Comparison of ENCODE assay signal across 8 cellular contexts in genomic region chr1:92310185-92310597, GRCh38. TPM values are rescaled to one million over a fixed set of nuclear protein-coding genes. Genes with fewer than 3 reads are reported as not detected.
A peak's percentile ranks its signal among the peaks of the same experiment; 100 is the strongest.
DNase-seq lines count a peak whose midpoint lies in the region; ATAC-seq and TF ChIP-seq lines count a peak whose summit lies in the region.

No MANE protein-coding gene starts in this region.

- H4K20me1 ChIP-seq in H9 (ENCODE audit: control insufficient read depth, insufficient read depth, insufficient read length): no peaks in the 10 kb centered on the region
- H4K20me1 ChIP-seq in OCI-LY7 (ENCODE audit: insufficient read depth, low read length): no peaks in the 10 kb centered on the region

- peaks cover 3% of the 10 kb centered on the region for H3K9me3 Mint-ChIP-seq in CD8-positive, alpha-beta T cell
- H3K9me3 Mint-ChIP-seq in H9 (no peaks in the 10 kb centered on the region), endodermal cell (no peaks in the 10 kb centered on the region)

- no TSS peak for BruUV-seq in OCI-LY7 (replicated peaks; lab: Mats Ljungman, UMichigan)

- H2BK12ac ChIP-seq in H9 (ENCODE audit: insufficient read length, low read depth, low read length): no peak overlapping the region

- H2BK120ac ChIP-seq in H9 (ENCODE audit: low read depth, low read length, poor library complexity, severe bottlenecking): no peak overlapping the region

- H3K18ac ChIP-seq in H9 (ENCODE audit: insufficient read length, low read depth, low read length): no peak overlapping the region

- H3K4me2 ChIP-seq in H9 (ENCODE audit: insufficient read depth, insufficient read length, low read length): no peak overlapping the region
- no peak overlapping the region for H3K4me2 ChIP-seq in OCI-LY7 (ENCODE audit: low read length)

- no peak overlapping the region for H4K91ac ChIP-seq in H9 (ENCODE audit: insufficient read length, low read depth, low read length)

- H3K4me1 ChIP-seq in CD8-positive, alpha-beta T cell (ENCODE audit: insufficient read depth, low read length): peaks cover 18% of the 10 kb centered on the region
- H3K4me1 ChIP-seq in H9 (ENCODE audit: insufficient read depth, low read length) (no peaks in the 10 kb centered on the region), OCI-LY7 (ENCODE audit: insufficient read depth, low read length, poor library complexity, severe bottlenecking) (no peaks in the 10 kb centered on the region), endodermal cell (ENCODE audit: control insufficient read depth, insufficient read depth, low read length) (no peaks in the 10 kb centered on the region), neutrophil (ENCODE audit: control insufficient read depth in 1 of 2, insufficient read depth in 1 of 2, low read depth in 1 of 2, low read length in 1 of 2) (peaks cover 15 to 17% of the 10 kb centered on the region in 2 experiments)

- H3K79me2 ChIP-seq in H9 (ENCODE audit: insufficient read depth, low read length): no peaks in the 10 kb centered on the region
- H3K79me2 ChIP-seq in OCI-LY7 (ENCODE audit: insufficient read depth, low read depth, low read length): no peaks in the 10 kb centered on the region

- H2AFZ ChIP-seq in H9 (ENCODE audit: low read length) (no peak overlapping the region), OCI-LY7 (ENCODE audit: low read length) (no peak overlapping the region)

- intact Hi-C loops in CD8-positive, alpha-beta T cell (cut with DNase I, micrococcal nuclease): loop anchor here (1.0 to 5.0 kb wide), 7 partner anchors 37 to 313 kb away; no protein-coding TSS in a partner anchor
- intact Hi-C loops in OCI-LY7 (cut with micrococcal nuclease; ENCODE audit: unreplicated experiment): loop anchor here (2.0 kb wide), 1 partner anchor 313 kb away; no protein-coding TSS in a partner anchor

- no peak overlapping the region for H4K5ac ChIP-seq in H9 (ENCODE audit: insufficient read length, low read depth, low read length)

- H3K9me3 ChIP-seq in CD8-positive, alpha-beta T cell (ENCODE audit: low read length): no peaks in the 10 kb centered on the region
- H3K9me3 ChIP-seq in H9 (ENCODE audit: control insufficient read depth, low read depth, low read length) (no peaks in the 10 kb centered on the region), OCI-LY7 (ENCODE audit: low read length) (no peaks in the 10 kb centered on the region), endodermal cell (ENCODE audit: control insufficient read depth, low read length) (no peaks in the 10 kb centered on the region), neutrophil (no peaks in the 10 kb centered on the region), MG63 (no peaks in the 10 kb centered on the region)

- no peak overlapping the region for H3K23ac ChIP-seq in H9 (ENCODE audit: insufficient read length, low read depth, low read length)

- H3K27ac Mint-ChIP-seq in CD8-positive, alpha-beta T cell: no peak overlapping the region
- H3K27ac Mint-ChIP-seq in H9 (no peak overlapping the region), endodermal cell (no peak overlapping the region)

- H3K27ac ChIP-seq in CD8-positive, alpha-beta T cell (ENCODE audit: low read depth, low read length): no peak overlapping the region
- no peak overlapping the region for H3K27ac ChIP-seq in H9 (ENCODE audit: insufficient read length, low read depth, low read length)
- H3K27ac ChIP-seq in OCI-LY7 (ENCODE audit: low read depth, low read length, poor library complexity, severe bottlenecking): no peak overlapping the region
- H3K27ac ChIP-seq in endodermal cell (ENCODE audit: low read depth, low read length): no peak overlapping the region
- no peak overlapping the region for H3K27ac ChIP-seq in neutrophil

- no peak overlapping the region for H4K8ac ChIP-seq in H9 (replicated peaks; ENCODE audit: insufficient read length, low read depth, low read length)

- H3K23me2 ChIP-seq in H9 (ENCODE audit: insufficient read length, low read depth, low read length, poor library complexity, severe bottlenecking): no peaks in the 10 kb centered on the region

- peak; percentile 75 for TF ChIP-seq CTCF in CD8-positive, alpha-beta T cell (IDR thresholded peaks at IDR 0.05)
- TF ChIP-seq CTCF in H9 (conservative IDR thresholded peaks at IDR 0.05): peak; percentile 69
- peak; percentile 86 for TF ChIP-seq CTCF in OCI-LY7 (conservative IDR thresholded peaks at IDR 0.05; ENCODE audit: low read length)
- peak; percentile 79 for TF ChIP-seq CTCF in endodermal cell (conservative IDR thresholded peaks at IDR 0.05)
- TF ChIP-seq CTCF in neutrophil (IDR thresholded peaks at IDR 0.05): peak; percentile 37

- H3K4ac ChIP-seq in H9 (ENCODE audit: low read depth, low read length): no peak overlapping the region

- H3K36me3 Mint-ChIP-seq in CD8-positive, alpha-beta T cell: peaks cover 46% of the 10 kb centered on the region
- peaks cover 5 to 39% (median 34%) of the 10 kb centered on the region in 3 experiments; a peak in 5 of 7 replicates for H3K36me3 Mint-ChIP-seq in H9 (ENCODE audit: insufficient read depth in 1 of 3, low read depth in 3 of 3)
- peaks cover 58% of the 10 kb centered on the region for H3K36me3 Mint-ChIP-seq in endodermal cell (ENCODE audit: low read depth)

- peak; percentile 61 for ATAC-seq in CD8-positive, alpha-beta T cell
- no peak for ATAC-seq in GM21529 (IDR thresholded peaks at IDR 0.05; ENCODE audit: unreplicated experiment)

- H3K36me3 ChIP-seq in CD8-positive, alpha-beta T cell (ENCODE audit: insufficient read depth, low read length): peaks cover 6% of the 10 kb centered on the region
- H3K36me3 ChIP-seq in OCI-LY7 (ENCODE audit: insufficient read depth, low read length) (peaks cover 41% of the 10 kb centered on the region; the same call in 1 of the 2 replicates), endodermal cell (ENCODE audit: control insufficient read depth, insufficient read depth, low read length) (peaks cover 57% of the 10 kb centered on the region), neutrophil (no peaks in the 10 kb centered on the region), MG63 (peaks cover 21% of the 10 kb centered on the region)

- no peak overlapping the region for H2BK5ac ChIP-seq in H9 (ENCODE audit: insufficient read length, low read length)

- H3K4me3 ChIP-seq in CD8-positive, alpha-beta T cell (ENCODE audit: low read depth, low read length): no peak overlapping the region
- H3K4me3 ChIP-seq in OCI-LY7 (ENCODE audit: low read depth, low read length, poor library complexity, severe bottlenecking) (no peak overlapping the region), endodermal cell (ENCODE audit: low read length) (no peak overlapping the region), neutrophil (ENCODE audit: low read depth in 1 of 2, low read length in 1 of 2) (no peak overlapping the region), MG63 (no peak overlapping the region)

- H3K27me3 Mint-ChIP-seq in CD8-positive, alpha-beta T cell (ENCODE audit: low read depth): no peaks in the 10 kb centered on the region
- no peaks in the 10 kb centered on the region for H3K27me3 Mint-ChIP-seq in H9 (ENCODE audit: low read depth)
- no peaks in the 10 kb centered on the region for H3K27me3 Mint-ChIP-seq in endodermal cell (ENCODE audit: insufficient read depth)

- H2BK15ac ChIP-seq in H9 (ENCODE audit: low read depth, low read length): no peak overlapping the region

- no peak overlapping the region for H3K9ac ChIP-seq in H9 (ENCODE audit: extremely low read depth, insufficient read length, low read length)
- no peak overlapping the region for H3K9ac ChIP-seq in endodermal cell (ENCODE audit: extremely low read depth, low read length, poor library complexity, severe bottlenecking)

- H3K4me1 Mint-ChIP-seq in CD8-positive, alpha-beta T cell (ENCODE audit: low read depth): peaks cover 39% of the 10 kb centered on the region
- peaks cover 3 to 5% of the 10 kb centered on the region in 2 experiments; a peak in 2 of 4 replicates for H3K4me1 Mint-ChIP-seq in H9
- no peaks in the 10 kb centered on the region for H3K4me1 Mint-ChIP-seq in endodermal cell

- no peak overlapping the region for H3K14ac ChIP-seq in H9 (ENCODE audit: insufficient read depth, low read length)

- CTCF ChIA-PET in CD8-positive, alpha-beta T cell (lab: Charles Lee): interaction anchor here (0.7 to 3.2 kb wide), 36 partner anchors 9 to 315 kb away, joined by 3 to 54 read pairs (median 4); partner anchors contain the start of genes GFI1 and RPAP2
- CTCF ChIA-PET in OCI-LY7 (lab: Charles Lee; ENCODE audit: unreplicated experiment): no interaction called here

- H3K4me3 Mint-ChIP-seq in CD8-positive, alpha-beta T cell: no peak overlapping the region
- H3K4me3 Mint-ChIP-seq in H9 (no peak overlapping the region), endodermal cell (no peak overlapping the region)

- no peaks in the 10 kb centered on the region for H3K27me3 ChIP-seq in CD8-positive, alpha-beta T cell (ENCODE audit: insufficient read depth, low read length)
- H3K27me3 ChIP-seq in H9 (ENCODE audit: insufficient read depth, low read length): no peaks in the 10 kb centered on the region
- H3K27me3 ChIP-seq in endodermal cell (ENCODE audit: control insufficient read depth, insufficient read depth, low read length, poor library complexity, severe bottlenecking): no peaks in the 10 kb centered on the region
- no peaks in the 10 kb centered on the region for H3K27me3 ChIP-seq in neutrophil
- H3K27me3 ChIP-seq in MG63: no peaks in the 10 kb centered on the region

- H3K9me2 ChIP-seq in OCI-LY7 (ENCODE audit: insufficient read depth, low read length): no peaks in the 10 kb centered on the region

- no peak overlapping the region for H2BK20ac ChIP-seq in H9 (ENCODE audit: low read depth, low read length, poor library complexity, severe bottlenecking)

- H3K79me1 ChIP-seq in H9 (ENCODE audit: insufficient read depth, low read depth, low read length, poor library complexity, severe bottlenecking): no peaks in the 10 kb centered on the region

- no peak overlapping the region for H3K56ac ChIP-seq in H9 (ENCODE audit: insufficient read length, low read depth, low read length)

- DNase-seq in CD8-positive, alpha-beta T cell: no peak
- no peak for DNase-seq in H9
- peak; percentile 43 for DNase-seq in OCI-LY7 (ENCODE audit: low spot score)
- no peak for DNase-seq in endodermal cell
- DNase-seq in MG63: no peak
- no peak for DNase-seq in NCI-H1048 (lab: John Stamatoyannopoulos, UW)

- H2AK5ac ChIP-seq in H9 (ENCODE audit: insufficient read length, low read length): no peak overlapping the region

- no peak overlapping the region for H3T11ph ChIP-seq in H9 (ENCODE audit: low read length)

- POLR2A ChIA-PET in CD8-positive, alpha-beta T cell (lab: Charles Lee): interaction anchor here (1.0 to 1.9 kb wide), 2 partner anchors 173 to 290 kb away, joined by 3 to 4 read pairs; no protein-coding TSS in a partner anchor
- POLR2A ChIA-PET in OCI-LY7 (lab: Charles Lee): interaction anchor here (0.5 kb wide), 1 partner anchor 88 kb away, joined by 5 read pairs; no protein-coding TSS in a partner anchor

RNA-seq across cellular contexts. Expression of gene RPAP2, which starts 11.3 kb away (rescaled TPM):
- 10 to 100 TPM; 29.4 to 33.9 TPM for total RNA-seq in CD8-positive, alpha-beta T cell
- total RNA-seq in H9 (2021) (27.4 and 27.5 TPM in 2 replicates), OCI-LY7 (2022) (20.8 and 21.9 TPM in 2 replicates), endodermal cell (10 to 100 TPM; 38.6 to 43.7 TPM)
- total RNA-seq in OCI-LY7 (2014; rRNA removed; shearing (Covaris generic)): 2.2 and 8.6 TPM in 2 replicates
- 22.1 TPM for polyA plus RNA-seq in endodermal cell (2013, experiment 1 of 2)
- polyA plus RNA-seq in endodermal cell (2013, experiment 2 of 2): 23.9 TPM
- 14.8 and 60.3 TPM in 2 replicates for total RNA-seq in MG63 (2014; rRNA removed; shearing (Covaris generic); ENCODE audit: low replicate concordance)

RNA-seq across cellular contexts. Expression of gene GLMN, which starts 11.4 kb away (rescaled TPM):
- total RNA-seq in CD8-positive, alpha-beta T cell: 1 to 10 TPM; 9.2 to 9.5 TPM
- total RNA-seq in H9 (2021) (23.6 and 24.8 TPM in 2 replicates), OCI-LY7 (2022) (14.6 and 15.5 TPM in 2 replicates), endodermal cell (10 to 100 TPM; 27.2 to 27.7 TPM)
- total RNA-seq in OCI-LY7 (2014; rRNA removed; shearing (Covaris generic)): 12.4 and 12.6 TPM in 2 replicates
- 22.1 TPM for polyA plus RNA-seq in endodermal cell (2013, experiment 1 of 2)
- polyA plus RNA-seq in endodermal cell (2013, experiment 2 of 2): 22.1 TPM
- total RNA-seq in MG63 (2014; rRNA removed; shearing (Covaris generic); ENCODE audit: low replicate concordance): 11.1 and 31.0 TPM in 2 replicates
